ENCODE assay signal across 31 cellular contexts in the genomic region with DNA sequence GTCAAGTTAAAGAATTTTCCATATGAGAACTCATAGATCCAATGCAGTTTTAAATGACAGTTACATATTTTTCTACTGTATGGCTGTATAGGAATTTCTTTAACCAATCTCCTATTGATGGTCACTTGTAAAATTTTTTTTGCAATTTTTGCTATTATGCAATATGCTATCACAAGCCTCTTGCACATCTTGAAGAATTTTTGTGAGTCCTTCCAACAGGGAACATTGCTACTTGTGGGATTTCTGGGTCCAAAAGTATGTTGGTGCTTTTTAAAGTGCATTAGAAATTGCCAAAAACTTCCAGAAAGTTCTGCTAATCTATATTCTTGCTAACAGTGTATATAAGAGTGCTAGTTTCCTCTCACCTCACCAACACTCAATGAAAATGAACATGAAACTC.
"Had no signal": no experiment of that assay in that cellular context is flagged by ENCODE, and none has a peak within 500 bp of the region (broad histone marks: within the 10 kb centered on the region; RNA-seq: fewer than 3 reads in every experiment).

No MANE protein-coding gene starts in this region.

- H3K4me3 Mint-ChIP-seq: activated CD4-positive, alpha-beta memory T cell treated with anti-CD3 and anti-CD28 coated beads, Interleukin-2, amount 10 ng/mL, durations not matched to agents 7 days and 5 days; activated CD8-positive, alpha-beta memory T cell treated with anti-CD3 and anti-CD28 coated beads, Interleukin-2, amount 10 ng/mL, durations not matched to agents 7 days and 5 days; activated naive CD4-positive, alpha-beta T cell treated with anti-CD3 and anti-CD28 coated beads, Interleukin-2, amount 10 ng/mL, durations not matched to agents 7 days and 5 days; activated naive CD8-positive, alpha-beta T cell; activated naive CD8-positive, alpha-beta T cell treated with anti-CD3 and anti-CD28 coated beads, Interleukin-2, amount 50 U/mL, for 24 hours had no signal

- H3K27me3 Mint-ChIP-seq: activated CD4-positive, alpha-beta memory T cell treated with anti-CD3 and anti-CD28 coated beads, Interleukin-2, amount 10 ng/mL, durations not matched to agents 7 days and 5 days; activated CD8-positive, alpha-beta memory T cell treated with anti-CD3 and anti-CD28 coated beads, Interleukin-2, amount 10 ng/mL, durations not matched to agents 7 days and 5 days; activated naive CD4-positive, alpha-beta T cell treated with anti-CD3 and anti-CD28 coated beads, Interleukin-2, amount 10 ng/mL, durations not matched to agents 7 days and 5 days; activated naive CD8-positive, alpha-beta T cell; activated naive CD8-positive, alpha-beta T cell treated with anti-CD3 and anti-CD28 coated beads, Interleukin-2, amount 50 U/mL, for 24 hours had no signal

- ATAC-seq: activated CD8-positive, alpha-beta memory T cell treated with anti-CD3 and anti-CD28 coated beads, Interleukin-2, amount 10 ng/mL, durations not matched to agents 7 days and 5 days; activated naive CD8-positive, alpha-beta T cell treated with anti-CD3 and anti-CD28 coated beads, Interleukin-2, amount 50 U/mL, for 24 hours; Panc1 had no signal

- DNase-seq: activated CD4-positive, alpha-beta memory T cell treated with anti-CD3 and anti-CD28 coated beads, Interleukin-2, amount 10 ng/mL, durations not matched to agents 7 days and 5 days; activated CD4-positive, alpha-beta T cell treated with anti-CD3 and anti-CD28 coated beads for 1 hour; activated CD4-positive, alpha-beta T cell treated with anti-CD3 and anti-CD28 coated beads for 48 hours; activated CD4-positive, CD25-positive, alpha-beta regulatory T cell; activated CD8-positive, alpha-beta memory T cell treated with anti-CD3 and anti-CD28 coated beads for 24 hours; activated CD8-positive, alpha-beta memory T cell treated with anti-CD3 and anti-CD28 coated beads, Interleukin-2, amount 10 ng/mL, durations not matched to agents 7 days and 5 days; activated CD8-positive, alpha-beta memory T cell treated with anti-CD3 and anti-CD28 coated beads, Interleukin-2, amount 50 U/mL, for 48 hours; activated effector memory CD4-positive, alpha-beta T cell treated with Interleukin-2 at 50 U/mL for 16 hours; activated naive CD4-positive, alpha-beta T cell treated with anti-CD3 and anti-CD28 coated beads, Interleukin-2, amount 10 ng/mL, durations not matched to agents 7 days and 5 days; activated naive CD8-positive, alpha-beta T cell treated with anti-CD3 and anti-CD28 coated beads, Interleukin-2, amount 50 U/mL, for 24 hours; activated T-cell treated with anti-CD3 and anti-CD28 coated beads, Interleukin-2, amount 50 U/mL, for 48 hours; amniotic stem cell; aorta; brain microvascular endothelial cell; central memory CD4-positive, alpha-beta T cell; Karpas-422; NCI-H1048; NCI-H1105 treated with DMSO at 0.1 percent for 48 hours; NCI-H1436; NCI-H1694; NCI-H1930; NCI-H2081 treated with DMSO at 0.1 percent for 48 hours; NCI-H345; NCI-H524 treated with DMSO at 0.1 percent for 48 hours; SHP77; SJCRH30; T1000; WERI-Rb-1 had no signal

- H3K36me3 Mint-ChIP-seq: activated CD8-positive, alpha-beta memory T cell treated with anti-CD3 and anti-CD28 coated beads, Interleukin-2, amount 10 ng/mL, durations not matched to agents 7 days and 5 days; activated naive CD4-positive, alpha-beta T cell treated with anti-CD3 and anti-CD28 coated beads, Interleukin-2, amount 10 ng/mL, durations not matched to agents 7 days and 5 days; activated naive CD8-positive, alpha-beta T cell had no signal

- H3K27ac ChIP-seq: brain microvascular endothelial cell, SJCRH30, SK-N-MC, WERI-Rb-1 had no signal

- H3K27ac Mint-ChIP-seq: activated CD4-positive, alpha-beta memory T cell treated with anti-CD3 and anti-CD28 coated beads, Interleukin-2, amount 10 ng/mL, durations not matched to agents 7 days and 5 days; activated CD8-positive, alpha-beta memory T cell treated with anti-CD3 and anti-CD28 coated beads, Interleukin-2, amount 10 ng/mL, durations not matched to agents 7 days and 5 days; activated naive CD4-positive, alpha-beta T cell treated with anti-CD3 and anti-CD28 coated beads, Interleukin-2, amount 10 ng/mL, durations not matched to agents 7 days and 5 days; activated naive CD8-positive, alpha-beta T cell; activated naive CD8-positive, alpha-beta T cell treated with anti-CD3 and anti-CD28 coated beads, Interleukin-2, amount 50 U/mL, for 24 hours had no signal

- H3K27me3 ChIP-seq: brain microvascular endothelial cell, SJCRH30 had no signal

- H3K4me1 Mint-ChIP-seq: activated CD4-positive, alpha-beta memory T cell treated with anti-CD3 and anti-CD28 coated beads, Interleukin-2, amount 10 ng/mL, durations not matched to agents 7 days and 5 days; activated CD8-positive, alpha-beta memory T cell treated with anti-CD3 and anti-CD28 coated beads, Interleukin-2, amount 10 ng/mL, durations not matched to agents 7 days and 5 days; activated naive CD4-positive, alpha-beta T cell treated with anti-CD3 and anti-CD28 coated beads, Interleukin-2, amount 10 ng/mL, durations not matched to agents 7 days and 5 days; activated naive CD8-positive, alpha-beta T cell treated with anti-CD3 and anti-CD28 coated beads, Interleukin-2, amount 50 U/mL, for 24 hours had no signal

- H3K4me3 ChIP-seq: SJCRH30, SK-N-MC had no signal

- H3K9me3 Mint-ChIP-seq: activated CD4-positive, alpha-beta memory T cell treated with anti-CD3 and anti-CD28 coated beads, Interleukin-2, amount 10 ng/mL, durations not matched to agents 7 days and 5 days had no signal

- H3K36me3 ChIP-seq: brain microvascular endothelial cell, SJCRH30, WERI-Rb-1 had no signal
